7 cellular contexts compared by ENCODE assay signal in genomic region chr11:123087657-123088056, GRCh38. TPM values are rescaled to one million over a fixed set of nuclear protein-coding genes. Genes with fewer than 3 reads are reported as not detected.
A peak's percentile ranks its signal among the peaks of the same experiment; 100 is the strongest.
DNase-seq lines count a peak whose midpoint lies in the region; ATAC-seq and TF ChIP-seq lines count a peak whose summit lies in the region.
"Not testable (repeated sequence)": the region's sequence is repeated elsewhere in the genome, so short reads cannot be mapped to it uniquely, and the experiment has no call there.

No MANE protein-coding gene starts in this region.

- peak overlapping the region; percentile 32; the same call in 1 of the 2 replicates for H3K4me2 ChIP-seq in MM.1S (ENCODE audit: low read depth, low read length)

- H3K27ac Mint-ChIP-seq in activated T-helper 2 cell treated with anti-CD3 and anti-CD28 coated beads, Interferon-gamma antibody, Interleukin-2, Interleukin-4, amounts not matched to agents 10 μg/mL and 5 μg/mL and 100 μg/mL, durations not matched to agents 14 hours and 24 hours and 36 hours, result peak overlapping the region; percentile 84

- DNase-seq in MM.1S (peak; percentile 84), mesenteric fat pad (ENCODE audit: low spot score) (peak; percentile 22)
- DNase-seq in activated T-helper 2 cell treated with anti-CD3 and anti-CD28 coated beads, Interferon-gamma antibody, Interleukin-2, Interleukin-4, amounts not matched to agents 10 μg/mL and 5 μg/mL and 100 μg/mL, durations not matched to agents 14 hours and 24 hours and 36 hours (ENCODE audit: low spot score), result peak; percentile 50

- H3K27me3 ChIP-seq in MM.1S (replicated peaks; ENCODE audit: insufficient read depth, low read length), result not testable (repeated sequence)

- H3K79me2 ChIP-seq in MM.1S (ENCODE audit: low read length), result not testable (repeated sequence)

- peak overlapping the region; percentile 30 for H3K4me3 Mint-ChIP-seq in activated T-helper 2 cell treated with anti-CD3 and anti-CD28 coated beads, Interferon-gamma antibody, Interleukin-2, Interleukin-4, amounts not matched to agents 10 μg/mL and 5 μg/mL and 100 μg/mL, durations not matched to agents 14 hours and 24 hours and 36 hours (ENCODE audit: low read depth)

- H2AFZ ChIP-seq in MM.1S (ENCODE audit: low read length), result not testable (repeated sequence)

- H3K9me2 ChIP-seq in MM.1S (replicated peaks; ENCODE audit: insufficient read depth, low read length), result not testable (repeated sequence)

- H3K27ac ChIP-seq in MM.1S (ENCODE audit: low read length), result peak overlapping the region; percentile 62; the same call in 1 of the 2 replicates

- not testable (repeated sequence) for H3K27me3 Mint-ChIP-seq in activated T-helper 2 cell treated with anti-CD3 and anti-CD28 coated beads, Interferon-gamma antibody, Interleukin-2, Interleukin-4, amounts not matched to agents 10 μg/mL and 5 μg/mL and 100 μg/mL, durations not matched to agents 14 hours and 24 hours and 36 hours (ENCODE audit: low read depth)

- peaks cover 15% of the 10 kb centered on the region for H3K4me1 ChIP-seq in MM.1S (ENCODE audit: low read length)

- intact Hi-C loops in activated T-helper 2 cell treated with anti-CD3 and anti-CD28 coated beads, Interferon-gamma antibody, Interleukin-2, Interleukin-4, amounts not matched to agents 10 μg/mL and 5 μg/mL and 100 μg/mL, durations not matched to agents 14 hours and 24 hours and 36 hours (cut with micrococcal nuclease), result loop anchor here (1.0 kb wide), 1 partner anchor 17 kb away; no protein-coding TSS in a partner anchor

- not testable (repeated sequence) for H3F3A ChIP-seq in MM.1S (ENCODE audit: insufficient read depth, low read length)

- not testable (repeated sequence) for H3K36me3 Mint-ChIP-seq in activated T-helper 2 cell treated with anti-CD3 and anti-CD28 coated beads, Interferon-gamma antibody, Interleukin-2, Interleukin-4, amounts not matched to agents 10 μg/mL and 5 μg/mL and 100 μg/mL, durations not matched to agents 14 hours and 24 hours and 36 hours (ENCODE audit: low read depth)

- not testable (repeated sequence) for H3K36me3 ChIP-seq in MM.1S (replicated peaks; ENCODE audit: insufficient read depth, low read length)

- not testable (repeated sequence) for TF ChIP-seq CTCF in MM.1S (IDR thresholded peaks at IDR 0.05; ENCODE audit: low read length)

- H3K9me3 Mint-ChIP-seq in activated T-helper 2 cell treated with anti-CD3 and anti-CD28 coated beads, Interferon-gamma antibody, Interleukin-2, Interleukin-4, amounts not matched to agents 10 μg/mL and 5 μg/mL and 100 μg/mL, durations not matched to agents 14 hours and 24 hours and 36 hours, result not testable (repeated sequence)

- not testable (repeated sequence) for H3K9ac ChIP-seq in MM.1S (ENCODE audit: low read length)

- peaks cover 38% of the 10 kb centered on the region for H3K4me1 Mint-ChIP-seq in activated T-helper 2 cell treated with anti-CD3 and anti-CD28 coated beads, Interferon-gamma antibody, Interleukin-2, Interleukin-4, amounts not matched to agents 10 μg/mL and 5 μg/mL and 100 μg/mL, durations not matched to agents 14 hours and 24 hours and 36 hours (ENCODE audit: low read depth)

- peak; percentile 95 for ATAC-seq in GM18867 (IDR thresholded peaks at IDR 0.05; ENCODE audit: unreplicated experiment)
- ATAC-seq in GM19468 (IDR thresholded peaks at IDR 0.05; ENCODE audit: extremely low read depth, unreplicated experiment), result peak; percentile 52
- peak; percentile 50 for ATAC-seq in HG02623 (IDR thresholded peaks at IDR 0.05; ENCODE audit: unreplicated experiment)
- ATAC-seq in HG03108 (IDR thresholded peaks at IDR 0.05; ENCODE audit: unreplicated experiment), result peak; percentile 93

- not testable (repeated sequence) for H3K9me3 ChIP-seq in MM.1S (replicated peaks; ENCODE audit: insufficient read depth, low read length)

- not testable (repeated sequence) for H3K4me3 ChIP-seq in MM.1S (ENCODE audit: low read length)

- not testable (repeated sequence) for H4K20me1 ChIP-seq in MM.1S (ENCODE audit: insufficient read depth, low read length)

RNA-seq across cellular contexts. Expression of gene HSPA8, which starts 25.7 kb away (rescaled TPM):
- 3,975 and 4,013 TPM in 2 replicates for total RNA-seq in activated T-helper 2 cell treated with anti-CD3 and anti-CD28 coated beads, Interferon-gamma antibody, Interleukin-2, Interleukin-4, amounts not matched to agents 10 μg/mL and 5 μg/mL and 100 μg/mL, durations not matched to agents 14 hours and 24 hours and 36 hours
- 1,014 TPM for total RNA-seq in mesenteric fat pad

Comparison
In these comparisons a context has a peak if more than half of its experiments do, and no peak if none do; other contexts are left out.
1. DNase-seq: peak in every context shown above with its lines; median percentile 84 in MM.1S; 50 in activated T-helper 2 cell treated with anti-CD3 and anti-CD28 coated beads, Interferon-gamma antibody, Interleukin-2, Interleukin-4, amounts not matched to agents 10 μg/mL and 5 μg/mL and 100 μg/mL, durations not matched to agents 14 hours and 24 hours and 36 hours; 22 in mesenteric fat pad.